ENCODE assay signal across 13 cellular contexts in the genomic region with DNA sequence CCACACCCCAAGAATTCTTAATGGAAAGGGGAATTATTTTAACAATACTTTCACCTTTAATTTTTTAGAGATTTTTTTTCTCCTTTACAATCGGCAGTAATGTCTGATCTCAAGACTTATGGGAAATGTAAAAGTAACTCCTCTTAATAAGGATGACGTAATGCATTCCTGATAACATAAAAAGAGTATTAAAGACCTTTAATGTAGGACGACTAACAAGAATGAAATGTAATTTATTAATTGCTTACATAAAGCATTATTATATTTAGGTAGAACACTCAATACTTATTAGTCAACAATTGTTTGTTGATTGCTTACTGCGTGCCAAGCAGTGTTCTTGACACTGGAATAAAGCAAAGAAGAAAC.
DNase-seq lines count a peak whose midpoint lies in the region; ATAC-seq and TF ChIP-seq lines count a peak whose summit lies in the region.
"Had no signal": no experiment of that assay in that cellular context is flagged by ENCODE, and none has a peak within 500 bp of the region (broad histone marks: within the 10 kb centered on the region; RNA-seq: fewer than 3 reads in every experiment).

No MANE protein-coding gene starts in this region.

- 43% methylated on average over 4 of the region's 4 CpGs for WGBS in right cardiac atrium

- H3K4me1 ChIP-seq in right cardiac atrium (ENCODE audit: control insufficient read depth, insufficient read depth, low read length) (peaks cover 2% of the 10 kb centered on the region), muscle layer of duodenum (ENCODE audit: control insufficient read depth in 1 of 2, insufficient read depth in 2 of 2, low read length in 2 of 2) (no peaks in the 10 kb centered on the region)

- peak overlapping the region; percentile 68 for H3K4me3 ChIP-seq in right cardiac atrium (ENCODE audit: low read length)
- H3K4me3 ChIP-seq in choroid plexus epithelial cell (ENCODE audit: low read depth, low read length): peak overlapping the region; percentile 75
- peak overlapping the region; percentile 69 to 87 for H3K4me3 ChIP-seq in muscle layer of duodenum (ENCODE audit: low read depth in 1 of 2, low read length in 2 of 2)

- H3K27ac ChIP-seq in right cardiac atrium (ENCODE audit: low read length) (no peak overlapping the region), muscle layer of duodenum (ENCODE audit: low read length) (peak overlapping the region; percentile 90)

- H3K9me3 ChIP-seq in right cardiac atrium (ENCODE audit: control insufficient read depth, low read length): no peaks in the 10 kb centered on the region
- no peaks in the 10 kb centered on the region for H3K9me3 ChIP-seq in muscle layer of duodenum (ENCODE audit: control insufficient read depth in 1 of 2, low read length in 2 of 2)

- H3K36me3 ChIP-seq in muscle layer of duodenum (ENCODE audit: control insufficient read depth in 1 of 2, insufficient read depth in 2 of 2, low read length in 2 of 2): peaks cover 0 to 8% of the 10 kb centered on the region in 2 donors

- no peak for DNase-seq in right cardiac atrium
- DNase-seq in left ventricle myocardium superior: no peak
- no peak for DNase-seq in choroid plexus epithelial cell (ENCODE audit: low read depth)
- no peak for DNase-seq in OCI-M2 (lab: John Stamatoyannopoulos, UW; ENCODE audit: unreplicated experiment)
- DNase-seq: CD4-positive, CD25-positive, alpha-beta regulatory T cell; effector CD4-positive, alpha-beta T cell; GOT3; stimulated activated CD4-positive, alpha-beta T cell treated with anti-CD3 and anti-CD28 coated beads, Interleukin-4, amount 100 ng/mL, for 4 hours; SW 1271 had no signal

- no peak for ATAC-seq in right cardiac atrium
- ATAC-seq in left ventricle myocardium superior: no peak
- ATAC-seq in HG03039 (IDR thresholded peaks at IDR 0.05; ENCODE audit: unreplicated experiment): no peak
- no peak for ATAC-seq in HG02938 (IDR thresholded peaks at IDR 0.05; ENCODE audit: unreplicated experiment)
- no peak for ATAC-seq in HG03378 (IDR thresholded peaks at IDR 0.05; ENCODE audit: unreplicated experiment)

- intact Hi-C loops in right cardiac atrium (cut with DNase I) (loop anchor here in 1 of 4 donors (10.0 kb wide), 1 partner anchor 353 kb away; no protein-coding TSS in a partner anchor), left ventricle myocardium superior (cut with micrococcal nuclease) (no loop called here)

- no peak for TF ChIP-seq CTCF in choroid plexus epithelial cell (conservative IDR thresholded peaks at IDR 0.05; ENCODE audit: low read depth, low read length)

- H3K27me3 ChIP-seq in right cardiac atrium (ENCODE audit: control insufficient read depth, insufficient read depth) (no peaks in the 10 kb centered on the region), muscle layer of duodenum (ENCODE audit: low read depth, low read length) (no peaks in the 10 kb centered on the region)
